10 cellular contexts compared by ENCODE assay signal in the genomic region with DNA sequence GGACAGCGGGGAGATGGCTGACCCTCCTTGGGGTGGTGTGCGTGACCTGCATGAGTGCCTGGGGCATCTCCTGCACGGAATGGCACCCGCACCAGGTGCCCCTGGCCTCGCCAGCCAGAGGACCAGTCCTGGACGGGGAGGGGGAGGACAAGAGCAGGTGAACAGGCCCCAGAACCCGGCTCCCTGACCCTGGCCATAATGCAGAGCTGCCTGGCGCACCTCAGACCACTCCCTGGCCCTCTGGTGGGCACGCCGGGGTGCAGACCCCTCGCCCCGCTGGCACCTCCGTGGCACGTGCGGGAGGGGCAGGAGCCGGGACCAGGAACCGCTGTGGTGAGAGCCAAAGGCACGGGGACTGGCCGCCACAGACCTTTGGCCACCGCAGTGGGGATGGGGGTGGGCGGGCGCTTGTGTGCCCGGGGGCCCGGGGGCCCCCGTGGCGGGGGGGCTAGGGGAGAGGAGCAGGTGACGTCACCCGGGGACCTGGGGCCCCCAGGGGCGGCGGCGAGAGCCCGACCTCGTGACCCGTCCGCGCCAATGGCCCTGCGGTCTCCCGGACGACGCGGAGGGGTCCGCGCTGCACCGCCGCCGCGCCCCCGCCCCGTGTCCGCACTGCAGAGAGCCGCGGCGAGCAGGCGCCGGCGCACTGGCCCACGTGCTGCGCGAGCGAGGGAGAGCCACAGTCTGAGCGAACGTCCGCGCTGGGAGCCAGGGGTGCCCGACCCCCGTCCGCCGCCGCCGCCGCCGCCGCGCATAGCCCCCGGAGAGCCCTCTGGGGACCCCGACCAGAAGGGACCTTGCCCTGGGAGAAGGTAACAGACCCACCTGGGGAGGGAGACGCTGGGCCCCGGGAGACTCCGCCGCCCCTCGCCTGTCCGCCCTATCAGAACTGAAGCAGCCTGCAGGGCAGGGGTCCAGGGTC. TPM values are rescaled to one million over a fixed set of nuclear protein-coding genes. Genes with fewer than 3 reads are reported as not detected.
DNase-seq lines count a peak whose midpoint lies in the region; ATAC-seq lines count a peak whose summit lies in the region.
"Had no signal": no experiment of that assay in that cellular context is flagged by ENCODE, and none has a peak within 500 bp of the region (broad histone marks: within the 10 kb centered on the region; RNA-seq: fewer than 3 reads in every experiment).

A gene with protein sequence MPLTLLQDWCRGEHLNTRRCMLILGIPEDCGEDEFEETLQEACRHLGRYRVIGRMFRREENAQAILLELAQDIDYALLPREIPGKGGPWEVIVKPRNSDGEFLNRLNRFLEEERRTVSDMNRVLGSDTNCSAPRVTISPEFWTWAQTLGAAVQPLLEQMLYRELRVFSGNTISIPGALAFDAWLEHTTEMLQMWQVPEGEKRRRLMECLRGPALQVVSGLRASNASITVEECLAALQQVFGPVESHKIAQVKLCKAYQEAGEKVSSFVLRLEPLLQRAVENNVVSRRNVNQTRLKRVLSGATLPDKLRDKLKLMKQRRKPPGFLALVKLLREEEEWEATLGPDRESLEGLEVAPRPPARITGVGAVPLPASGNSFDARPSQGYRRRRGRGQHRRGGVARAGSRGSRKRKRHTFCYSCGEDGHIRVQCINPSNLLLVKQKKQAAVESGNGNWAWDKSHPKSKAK (plus strand): TSS at position 644 of the 922 bp plus-strand sequence. CDS start 586 bp downstream, outside the sequence.

- H3K27ac Mint-ChIP-seq in T-cell: no peak within 1 kb of the TSS
- H3K27ac Mint-ChIP-seq in activated T-cell treated with anti-CD3 and anti-CD28 coated beads, Interleukin-2, amount 50 U/mL, for 24 hours: no peak within 1 kb of the TSS

- peaks cover 0 to 4% (median 4%) of the 10 kb centered on the region in 3 donors for H3K4me1 Mint-ChIP-seq in T-cell
- H3K4me1 Mint-ChIP-seq in activated T-cell treated with anti-CD3 and anti-CD28 coated beads, Interleukin-2, amount 50 U/mL, for 24 hours (ENCODE audit: low read depth): no peaks in the 10 kb centered on the region

- peaks cover 0 to 18% of the 10 kb centered on the region in 2 donors for H3K27me3 Mint-ChIP-seq in T-cell
- H3K27me3 Mint-ChIP-seq in activated T-cell treated with anti-CD3 and anti-CD28 coated beads, Interleukin-2, amount 50 U/mL, for 24 hours: peaks cover 27% of the 10 kb centered on the region

- H3K9me3 Mint-ChIP-seq in T-cell: no peaks in the 10 kb centered on the region
- H3K9me3 Mint-ChIP-seq in activated T-cell treated with anti-CD3 and anti-CD28 coated beads, Interleukin-2, amount 50 U/mL, for 24 hours: no peaks in the 10 kb centered on the region

- ATAC-seq in T-cell (replicated peaks in 1 of 4) (peak in 1 of 4 experiments; percentile 29), HG02610 (IDR thresholded peaks at IDR 0.05; ENCODE audit: unreplicated experiment) (no peak), GM19455 (IDR thresholded peaks at IDR 0.05; ENCODE audit: unreplicated experiment) (no peak)

- POLR2A ChIA-PET in T-cell (lab: Charles Lee): no interaction called here

- H3K4me3 Mint-ChIP-seq in T-cell: peak within 1 kb of the TSS in 2 of 3 donors; percentile 31 to 55
- H3K4me3 Mint-ChIP-seq in activated T-cell treated with anti-CD3 and anti-CD28 coated beads, Interleukin-2, amount 50 U/mL, for 24 hours: no peak within 1 kb of the TSS

- peaks cover 6% of the 10 kb centered on the region for H3K36me3 Mint-ChIP-seq in T-cell
- H3K36me3 Mint-ChIP-seq in activated T-cell treated with anti-CD3 and anti-CD28 coated beads, Interleukin-2, amount 50 U/mL, for 24 hours (ENCODE audit: low read depth): no peaks in the 10 kb centered on the region

- CTCF ChIA-PET in T-cell (lab: Charles Lee): no interaction called here

- DNase-seq in NCI-H748 (lab: John Stamatoyannopoulos, UW; ENCODE audit: unreplicated experiment): peak; percentile 12
- no peak for DNase-seq in NCI-H748 treated with DMSO at 0.1 percent for 48 hours (lab: John Stamatoyannopoulos, UW)
- DNase-seq in T-cell: no peak
- DNase-seq in iPS-NIHi11 (ENCODE audit: low spot score): peak; percentile 58
- DNase-seq in retina: peak; percentile 65
- no peak for DNase-seq in activated T-cell treated with anti-CD3 and anti-CD28 coated beads, Interleukin-2, amount 50 U/mL, for 24 hours
- DNase-seq: NCI-H1048 had no signal

RNA-seq across cellular contexts. Expression of the gene that starts here (rescaled TPM):
- 10 to 100 TPM in 1 of 5 donors, 1 to 10 TPM in 4; 4.6 to 15.2 (median 9.9) TPM for total RNA-seq in T-cell
- total RNA-seq: G401 had no signal

Comparison
In these comparisons a context has a peak if more than half of its experiments do, and no peak if none do; other contexts are left out.
1. DNase-seq: peak in NCI-H748 (single experiment), iPS-NIHi11 (single experiment) and retina (single experiment); none in NCI-H748 treated with DMSO at 0.1 percent for 48 hours (single experiment), T-cell (0 of 34) and activated T-cell treated with anti-CD3 and anti-CD28 coated beads, Interleukin-2, amount 50 U/mL, for 24 hours (single experiment).